8 cellular contexts compared by ENCODE assay signal in genomic region chr7:45203947-45204445, GRCh38. TPM values are rescaled to one million over a fixed set of nuclear protein-coding genes. Genes with fewer than 3 reads are reported as not detected.
DNase-seq lines count a peak whose midpoint lies in the region; ATAC-seq, FAIRE-seq and TF ChIP-seq lines count a peak whose summit lies in the region.

No MANE protein-coding gene starts in this region.

- H3K36me3 ChIP-seq in esophagus muscularis mucosa (no peaks in the 10 kb centered on the region), suprapubic skin (no peaks in the 10 kb centered on the region), HAP-1 (replicated peaks) (no peaks in the 10 kb centered on the region)

- no peak for FAIRE-seq in D721Med (lab: Jason Lieb, UNC)

- H3K27me3 ChIP-seq in esophagus muscularis mucosa (no peaks in the 10 kb centered on the region), suprapubic skin (no peaks in the 10 kb centered on the region), HAP-1 (ENCODE audit: low read depth) (peaks cover 23% of the 10 kb centered on the region)

- H3K9me3 ChIP-seq in esophagus muscularis mucosa: no peaks in the 10 kb centered on the region
- no peaks in the 10 kb centered on the region for H3K9me3 ChIP-seq in suprapubic skin
- H3K9me3 ChIP-seq in HAP-1: no peaks in the 10 kb centered on the region

- peak; percentile 91 for ATAC-seq in GM19395 (IDR thresholded peaks at IDR 0.05; ENCODE audit: unreplicated experiment)

- WGBS in esophagus muscularis mucosa: 38% methylated on average over 2 of the region's 2 CpGs
- 13% methylated on average over 2 of the region's 2 CpGs for WGBS in suprapubic skin

- in situ Hi-C loops in HAP-1 (cut with MboI; ENCODE audit: low sequenced_read_pairs): no loop called here

- DNase-seq in AG20443 (ENCODE audit: low spot score) (peak; percentile 60), HT1080 (ENCODE audit: low read depth) (peak; percentile 8), esophagus muscularis mucosa (ENCODE audit: extremely low spot score) (no peak), suprapubic skin (ENCODE audit: low spot score in 2 of 2) (peak in 1 of 2 donors; percentile 34), COLO829 (ENCODE audit: low spot score) (no peak), HAP-1 (ENCODE audit: low spot score in 2 of 2) (no peak), D721Med (ENCODE audit: insufficient read length, low spot score) (no peak)

- TF ChIP-seq POLR2A in esophagus muscularis mucosa (IDR thresholded peaks at IDR 0.05; ENCODE audit: low read depth) (no peak), suprapubic skin (IDR thresholded peaks at IDR 0.05) (no peak)

- H3K27ac ChIP-seq in esophagus muscularis mucosa (replicated peaks in 1 of 4) (peak overlapping the region; percentile 20 to 66 (median 49)), suprapubic skin (no peak overlapping the region)

- H3K4me3 ChIP-seq in esophagus muscularis mucosa (peak overlapping the region in 3 of 4 donors; percentile 37 to 42 (median 37)), suprapubic skin (peak overlapping the region; percentile 32), HAP-1 (no peak overlapping the region)

- peaks cover 8 to 13% (median 12%) of the 10 kb centered on the region in 4 donors for H3K4me1 ChIP-seq in esophagus muscularis mucosa
- H3K4me1 ChIP-seq in suprapubic skin: peaks cover 19% of the 10 kb centered on the region
- peaks cover 5% of the 10 kb centered on the region for H3K4me1 ChIP-seq in HAP-1

- TF ChIP-seq EP300 in esophagus muscularis mucosa (IDR thresholded peaks at IDR 0.05) (no peak), suprapubic skin (IDR thresholded peaks at IDR 0.05) (no peak)

- TF ChIP-seq CTCF in esophagus muscularis mucosa (IDR thresholded peaks at IDR 0.05): no peak
- TF ChIP-seq CTCF in suprapubic skin (IDR thresholded peaks at IDR 0.05): no peak
- TF ChIP-seq CTCF in D721Med (IDR thresholded peaks at IDR 0.05; ENCODE audit: insufficient read depth, missing control alignments): no peak

- intact Hi-C loops in esophagus muscularis mucosa (cut with DNase I): no loop called here

RNA-seq across cellular contexts. Expression of gene RAMP3, which starts 46.4 kb away (rescaled TPM):
- total RNA-seq in HT1080 (2014; rRNA removed; shearing (Covaris generic)): not detected in 2 replicates
- polyA plus RNA-seq in HT1080 (2015; cell fraction: cytosol; rRNA removed): not detected in 2 replicates
- not detected in 2 replicates for polyA plus RNA-seq in HT1080 (2015; cell fraction: nucleus; rRNA removed)
- total RNA-seq in esophagus muscularis mucosa (100 to 1,000 TPM in 2 of 4 donors, 10 to 100 TPM in 2; 30.7 to 112 (median 77.2) TPM), suprapubic skin (10 to 100 TPM; 14.4 to 62.9 (median 33.6) TPM)

Comparison
In these comparisons a context has a peak if more than half of its experiments do, and no peak if none do; other contexts are left out.
1. DNase-seq: peak in AG20443 (single experiment) and HT1080 (single experiment); none in esophagus muscularis mucosa (single experiment), COLO829 (single experiment), HAP-1 (0 of 2) and D721Med (single experiment).
2. RNA of gene RAMP3, which starts 46.4 kb away (total RNA-seq): 30.7 to 112 TPM in esophagus muscularis mucosa and 14.4 to 62.9 TPM in suprapubic skin; not detected in HT1080; every median in the first group is over 10 times any median in the second.